Comparison of ENCODE assay signal across 23 cellular contexts in the genomic region with DNA sequence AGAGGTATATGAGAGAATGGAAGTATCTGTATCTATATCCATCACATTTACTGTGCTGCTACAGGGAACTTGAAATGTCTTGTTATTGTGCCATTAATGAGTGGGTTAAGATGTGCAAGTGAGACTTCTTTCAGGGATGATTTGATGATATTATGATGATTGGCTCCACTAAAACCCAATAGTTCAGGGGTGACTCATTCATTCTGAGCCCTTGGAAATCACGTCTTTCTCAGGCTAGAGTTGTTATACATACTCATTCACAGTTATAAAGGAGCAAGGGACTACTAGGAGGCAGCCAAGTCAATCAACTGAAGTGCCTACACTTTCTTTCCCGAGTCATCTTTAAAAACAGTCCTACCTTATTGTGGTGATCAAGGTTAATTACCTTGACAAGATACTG.
DNase-seq lines count a peak whose midpoint lies in the region; ATAC-seq and TF ChIP-seq lines count a peak whose summit lies in the region.
"Had no signal": no experiment of that assay in that cellular context is flagged by ENCODE, and none has a peak within 500 bp of the region (broad histone marks: within the 10 kb centered on the region; RNA-seq: fewer than 3 reads in every experiment).

No MANE protein-coding gene starts in this region.

- no peak for DNase-seq in activated CD4-positive, alpha-beta T cell treated with anti-CD3 and anti-CD28 coated beads for 36 hours
- no peak for DNase-seq in activated CD4-positive, alpha-beta T cell treated with anti-CD3 and anti-CD28 coated beads, Interleukin-2, amount 10 ng/mL, durations not matched to agents 7 days and 5 days
- DNase-seq in ELR (ENCODE audit: low read depth) (peak; percentile 43), RWPE2 (ENCODE audit: low spot score) (no peak), foreskin keratinocyte (peak in 1 of 2 donors; percentile 26), NCI-H128 (lab: John Stamatoyannopoulos, UW; ENCODE audit: unreplicated experiment) (no peak), HUDEP-2 (lab: John Stamatoyannopoulos, UW; ENCODE audit: unreplicated experiment in 76 of 76) (no peak), NCI-H526 treated with DMSO at 0.1 percent for 48 hours (lab: John Stamatoyannopoulos, UW) (no peak)
- DNase-seq: activated CD4-positive, alpha-beta T cell treated with anti-CD3 and anti-CD28 coated beads for 48 hours; activated naive CD8-positive, alpha-beta T cell treated with anti-CD3 and anti-CD28 coated beads, Interleukin-2, amount 10 ng/mL, durations not matched to agents 7 days and 5 days; cortex of kidney; GOT3; KG1; NCI-H2029 treated with DMSO at 0.1 percent for 48 hours; NCI-H2227 treated with DMSO at 0.1 percent for 48 hours; upper lobe of left lung had no signal

- intact Hi-C loops in activated CD4-positive, alpha-beta T cell treated with anti-CD3 and anti-CD28 coated beads for 36 hours (cut with DNase I, micrococcal nuclease) = loop anchor here (5.0 to 10.0 kb wide), 8 partner anchors 491 to 1824 kb away; partner anchors contain the start of genes RGS2 (in 2 of the 2) and CDC73 (in 1 of the 2)

- CTCF ChIA-PET in activated CD4-positive, alpha-beta T cell treated with anti-CD3 and anti-CD28 coated beads for 36 hours (lab: Charles Lee) = no interaction called here
- CTCF ChIA-PET in activated CD4-positive, alpha-beta T cell treated with anti-CD3 and anti-CD28 coated beads, Interleukin-2, amount 10 ng/mL, durations not matched to agents 7 days and 5 days (lab: Charles Lee) = no interaction called here

- peak; percentile 30 for ATAC-seq in activated CD4-positive, alpha-beta T cell treated with anti-CD3 and anti-CD28 coated beads for 36 hours
- ATAC-seq in RWPE2 (ENCODE audit: low read depth) = peak; percentile 45; the same call in 2 of the 3 replicates
- peak; percentile 36 for ATAC-seq in foreskin keratinocyte
- ATAC-seq: Panc1 had no signal

- no peaks in the 10 kb centered on the region for H3K9me3 Mint-ChIP-seq in activated CD4-positive, alpha-beta T cell treated with anti-CD3 and anti-CD28 coated beads for 36 hours (ENCODE audit: low read depth)
- H3K9me3 Mint-ChIP-seq in activated CD4-positive, alpha-beta T cell treated with anti-CD3 and anti-CD28 coated beads, Interleukin-2, amount 10 ng/mL, durations not matched to agents 7 days and 5 days = no peaks in the 10 kb centered on the region
- H3K9me3 Mint-ChIP-seq: effector memory CD8-positive, alpha-beta T cell; T-helper 2 cell treated with Interferon-gamma antibody and Interleukin-4, amounts not matched to agents 5 μg/mL and 100 μg/mL, for 36 hours had no signal

- no peak overlapping the region for H3K4me3 ChIP-seq in RWPE2 (ENCODE audit: severe bottlenecking)
- H3K4me3 ChIP-seq: neural progenitor cell, skin epidermis, upper lobe of left lung had no signal

- POLR2A ChIA-PET in activated CD4-positive, alpha-beta T cell treated with anti-CD3 and anti-CD28 coated beads for 36 hours (lab: Charles Lee) = no interaction called here
- POLR2A ChIA-PET in activated CD4-positive, alpha-beta T cell treated with anti-CD3 and anti-CD28 coated beads, Interleukin-2, amount 10 ng/mL, durations not matched to agents 7 days and 5 days (lab: Charles Lee) = no interaction called here

- H3K36me3 Mint-ChIP-seq in activated CD4-positive, alpha-beta T cell treated with anti-CD3 and anti-CD28 coated beads for 36 hours (ENCODE audit: low read depth) = peaks cover 2% of the 10 kb centered on the region
- no peaks in the 10 kb centered on the region for H3K36me3 Mint-ChIP-seq in activated CD4-positive, alpha-beta T cell treated with anti-CD3 and anti-CD28 coated beads, Interleukin-2, amount 10 ng/mL, durations not matched to agents 7 days and 5 days (ENCODE audit: low read depth)
- H3K36me3 Mint-ChIP-seq: CD4-positive, CD25-positive, alpha-beta regulatory T cell; neural progenitor cell had no signal

- H3K27me3 ChIP-seq in RWPE2 (ENCODE audit: insufficient read depth, poor library complexity, severe bottlenecking) (no peaks in the 10 kb centered on the region), foreskin keratinocyte (no peaks in the 10 kb centered on the region)
- H3K27me3 ChIP-seq: neural progenitor cell, upper lobe of left lung had no signal

- no peak overlapping the region for H3K27ac ChIP-seq in RWPE2 (ENCODE audit: poor library complexity, severe bottlenecking)
- no peak overlapping the region for H3K27ac ChIP-seq in foreskin keratinocyte
- H3K27ac ChIP-seq: neural progenitor cell, parathyroid adenoma, skin epidermis, upper lobe of left lung had no signal

- H3K27ac Mint-ChIP-seq in activated CD4-positive, alpha-beta T cell treated with anti-CD3 and anti-CD28 coated beads for 36 hours = peak overlapping the region; percentile 53
- no peak overlapping the region for H3K27ac Mint-ChIP-seq in activated CD4-positive, alpha-beta T cell treated with anti-CD3 and anti-CD28 coated beads, Interleukin-2, amount 10 ng/mL, durations not matched to agents 7 days and 5 days
- H3K27ac Mint-ChIP-seq: activated naive CD8-positive, alpha-beta T cell treated with anti-CD3 and anti-CD28 coated beads, Interleukin-2, amount 10 ng/mL, durations not matched to agents 7 days and 5 days; effector memory CD8-positive, alpha-beta T cell; neural progenitor cell; T-helper 2 cell treated with Interferon-gamma antibody and Interleukin-4, amounts not matched to agents 5 μg/mL and 100 μg/mL, for 36 hours had no signal

- H3K4me1 Mint-ChIP-seq in activated CD4-positive, alpha-beta T cell treated with anti-CD3 and anti-CD28 coated beads for 36 hours = peaks cover 39% of the 10 kb centered on the region
- H3K4me1 Mint-ChIP-seq in activated CD4-positive, alpha-beta T cell treated with anti-CD3 and anti-CD28 coated beads, Interleukin-2, amount 10 ng/mL, durations not matched to agents 7 days and 5 days = peaks cover 18% of the 10 kb centered on the region

- no peaks in the 10 kb centered on the region for H3K27me3 Mint-ChIP-seq in activated CD4-positive, alpha-beta T cell treated with anti-CD3 and anti-CD28 coated beads for 36 hours
- H3K27me3 Mint-ChIP-seq in activated CD4-positive, alpha-beta T cell treated with anti-CD3 and anti-CD28 coated beads, Interleukin-2, amount 10 ng/mL, durations not matched to agents 7 days and 5 days = no peaks in the 10 kb centered on the region
- H3K27me3 Mint-ChIP-seq: activated naive CD8-positive, alpha-beta T cell treated with anti-CD3 and anti-CD28 coated beads, Interleukin-2, amount 10 ng/mL, durations not matched to agents 7 days and 5 days; effector memory CD8-positive, alpha-beta T cell had no signal

- TF ChIP-seq CTCF in RWPE2 (IDR thresholded peaks at IDR 0.05; ENCODE audit: poor library complexity, severe bottlenecking) (no peak), foreskin keratinocyte (conservative IDR thresholded peaks at IDR 0.05) (no peak)

- no peak overlapping the region for H3K4me3 Mint-ChIP-seq in activated CD4-positive, alpha-beta T cell treated with anti-CD3 and anti-CD28 coated beads for 36 hours
- H3K4me3 Mint-ChIP-seq in activated CD4-positive, alpha-beta T cell treated with anti-CD3 and anti-CD28 coated beads, Interleukin-2, amount 10 ng/mL, durations not matched to agents 7 days and 5 days = no peak overlapping the region
- H3K4me3 Mint-ChIP-seq: activated naive CD8-positive, alpha-beta T cell treated with anti-CD3 and anti-CD28 coated beads, Interleukin-2, amount 10 ng/mL, durations not matched to agents 7 days and 5 days; CD4-positive, CD25-positive, alpha-beta regulatory T cell; effector memory CD8-positive, alpha-beta T cell; neural progenitor cell; T-helper 2 cell treated with Interferon-gamma antibody and Interleukin-4, amounts not matched to agents 5 μg/mL and 100 μg/mL, for 36 hours had no signal

- no peaks in the 10 kb centered on the region for H3K36me3 ChIP-seq in RWPE2 (ENCODE audit: low read depth)
- H3K36me3 ChIP-seq: neural progenitor cell, upper lobe of left lung had no signal

- no peaks in the 10 kb centered on the region for H3K4me1 ChIP-seq in RWPE2 (ENCODE audit: insufficient read depth, poor library complexity, severe bottlenecking)
- H3K4me1 ChIP-seq in foreskin keratinocyte = no peaks in the 10 kb centered on the region
- H3K4me1 ChIP-seq: neural progenitor cell, parathyroid adenoma, upper lobe of left lung had no signal

- no peaks in the 10 kb centered on the region for H3K9me3 ChIP-seq in RWPE2 (ENCODE audit: severe bottlenecking)
- H3K9me3 ChIP-seq: upper lobe of left lung had no signal
